Comparison of ENCODE assay signal across 22 cellular contexts in the genomic region with DNA sequence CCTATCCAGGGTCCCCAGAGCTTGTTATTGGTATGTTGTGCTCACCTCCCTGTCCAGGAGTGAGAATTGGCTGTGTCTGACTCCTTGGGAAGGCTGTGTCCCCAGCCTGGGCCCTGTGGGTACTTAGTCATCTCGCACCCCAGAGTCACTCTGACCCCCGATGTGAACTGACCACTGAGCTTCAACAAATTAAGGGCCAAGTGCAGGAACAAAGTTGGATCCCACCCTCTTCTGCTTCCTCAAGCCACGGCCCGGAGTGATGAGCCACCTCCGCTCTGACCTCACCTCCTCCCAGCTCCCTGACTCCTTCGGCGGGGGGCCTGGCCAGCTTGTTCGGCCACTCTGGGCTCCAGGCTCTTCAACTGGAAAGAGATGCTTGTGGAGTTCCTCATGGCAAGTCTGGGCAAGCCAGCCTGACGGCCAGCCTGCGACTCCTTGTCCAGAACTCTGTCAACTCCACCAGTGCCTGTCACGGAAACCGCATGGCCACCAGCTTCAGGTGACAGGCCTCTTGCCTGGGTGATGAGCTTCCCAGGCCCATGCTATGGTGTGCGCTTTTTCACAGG. TPM values are rescaled to one million over a fixed set of nuclear protein-coding genes. Genes with fewer than 3 reads are reported as not detected.
DNase-seq lines count a peak whose midpoint lies in the region; ATAC-seq and TF ChIP-seq lines count a peak whose summit lies in the region.
"Had no signal": no experiment of that assay in that cellular context is flagged by ENCODE, and none has a peak within 500 bp of the region (broad histone marks: within the 10 kb centered on the region; RNA-seq: fewer than 3 reads in every experiment).

No MANE protein-coding gene starts in this region.

- no peaks in the 10 kb centered on the region for H4K20me1 ChIP-seq in osteoblast (ENCODE audit: insufficient read depth, low read length)

- no peak overlapping the region for H3K4me3 ChIP-seq in left ventricle myocardium inferior
- H3K4me3 ChIP-seq in epithelial cell of esophagus (ENCODE audit: low read length), result no peak overlapping the region
- H3K4me3 ChIP-seq in osteoblast (ENCODE audit: insufficient read depth, low read length), result no peak overlapping the region
- H3K4me3 ChIP-seq in H7 (ENCODE audit: insufficient read depth, low read depth, low read length), result no peak overlapping the region
- H3K4me3 ChIP-seq: heart right ventricle, K562, skin epidermis, thoracic aorta had no signal

- H3K36me3 ChIP-seq in left ventricle myocardium inferior (no peaks in the 10 kb centered on the region), osteoblast (ENCODE audit: insufficient read depth, low read length) (no peaks in the 10 kb centered on the region), H7 (replicated peaks; ENCODE audit: control insufficient read depth, insufficient read depth, low read length) (no peaks in the 10 kb centered on the region)
- H3K36me3 ChIP-seq: heart right ventricle, thoracic aorta had no signal

- no peak for ATAC-seq in left cardiac atrium
- ATAC-seq: activated CD8-positive, alpha-beta T cell treated with anti-CD3 and anti-CD28 coated beads for 36 hours; activated naive CD8-positive, alpha-beta T cell treated with anti-CD3 and anti-CD28 coated beads, Interleukin-2, amount 50 U/mL, for 24 hours; activated T-cell treated with anti-CD3 and anti-CD28 coated beads, Interleukin-2, amount 50 U/mL, for 72 hours; K562 had no signal

- TF ChIP-seq CTCF in left ventricle myocardium inferior (IDR thresholded peaks at IDR 0.05; ENCODE audit: borderline replicate concordance) (no peak), epithelial cell of esophagus (IDR thresholded peaks at IDR 0.05; ENCODE audit: insufficient read depth, low read depth, low read length, missing control alignments) (no peak), osteoblast (IDR thresholded peaks at IDR 0.05; ENCODE audit: extremely low read depth, low read depth, low read length) (no peak)

- H3K27ac ChIP-seq in left ventricle myocardium inferior (replicated peaks), result no peak overlapping the region
- no peak overlapping the region for H3K27ac ChIP-seq in osteoblast (ENCODE audit: low read depth, low read length)

- DNase-seq in left ventricle myocardium inferior (peak; percentile 13), left cardiac atrium (no peak), epithelial cell of esophagus (ENCODE audit: low read depth) (peak; percentile 76), osteoblast (ENCODE audit: insufficient read length, low spot score, missing footprints) (peak; percentile 23), hepatic stellate cell (ENCODE audit: low spot score) (no peak), SKM-1 treated with dmso at 0.1 percent for 144 hours (lab: John Stamatoyannopoulos, UW; ENCODE audit: unreplicated experiment) (no peak), OCI-M2 (lab: John Stamatoyannopoulos, UW; ENCODE audit: unreplicated experiment) (no peak), H7 (no peak)
- DNase-seq: activated CD8-positive, alpha-beta T cell treated with anti-CD3 and anti-CD28 coated beads for 36 hours; activated naive CD8-positive, alpha-beta T cell treated with anti-CD3 and anti-CD28 coated beads, Interleukin-2, amount 50 U/mL, for 24 hours; activated T-cell treated with anti-CD3 and anti-CD28 coated beads, Interleukin-2, amount 50 U/mL, for 72 hours; C1 segment of cervical spinal cord; heart right ventricle; NCI-H748 treated with DMSO at 0.1 percent for 48 hours; stimulated activated CD4-positive, alpha-beta T cell treated with anti-CD3 and anti-CD28 coated beads, Interleukin-4, amount 100 ng/mL, for 4 hours had no signal

- H3K79me2 ChIP-seq in osteoblast (ENCODE audit: insufficient read depth, low read length), result no peaks in the 10 kb centered on the region

- intact Hi-C loops in left ventricle myocardium inferior (cut with micrococcal nuclease) (no loop called here), left cardiac atrium (cut with DNase I) (no loop called here)

- H3K4me1 ChIP-seq in left ventricle myocardium inferior (peaks cover 28% of the 10 kb centered on the region), osteoblast (ENCODE audit: insufficient read depth, low read length) (peaks cover 17% of the 10 kb centered on the region)

- H3K4me2 ChIP-seq in osteoblast (ENCODE audit: insufficient read depth, low read length), result no peak overlapping the region

- H3K9me3 ChIP-seq in left ventricle myocardium inferior (replicated peaks), result no peaks in the 10 kb centered on the region
- no peaks in the 10 kb centered on the region for H3K9me3 ChIP-seq in osteoblast (ENCODE audit: low read depth, low read length)
- H3K9me3 ChIP-seq: heart right ventricle, thoracic aorta had no signal

- H3K27me3 ChIP-seq in left ventricle myocardium inferior (ENCODE audit: low read depth), result no peaks in the 10 kb centered on the region
- no peaks in the 10 kb centered on the region for H3K27me3 ChIP-seq in osteoblast (ENCODE audit: insufficient read depth, low read length)
- H3K27me3 ChIP-seq in H7 (ENCODE audit: control insufficient read depth, insufficient read depth, low read length), result no peaks in the 10 kb centered on the region
- H3K27me3 ChIP-seq: heart right ventricle had no signal

- no peak overlapping the region for H2AFZ ChIP-seq in osteoblast (ENCODE audit: low read length)

RNA-seq across cellular contexts. Expression of a gene that starts 22.3 kb away (rescaled TPM):
- total RNA-seq in left ventricle myocardium inferior (350 TPM), left cardiac atrium (100 to 1,000 TPM; 247 to 329 TPM), osteoblast (120 and 149 TPM in 2 replicates)
- total RNA-seq in H7 (2014; rRNA removed; shearing (Covaris generic)), result 70.2 and 73.9 TPM in 2 replicates

RNA-seq across cellular contexts. Expression of a gene that starts 48.1 kb away (rescaled TPM):
- total RNA-seq in left ventricle myocardium inferior (not detected), left cardiac atrium (not detected), osteoblast (not detected in 2 replicates)
- total RNA-seq in H7 (2014; rRNA removed; shearing (Covaris generic)), result 0.21 TPM in 1 of 2 replicates, not detected in the other
- total RNA-seq: A673; activated CD8-positive, alpha-beta T cell treated with anti-CD3 and anti-CD28 coated beads for 36 hours; activated T-cell treated with anti-CD3 and anti-CD28 coated beads, Interleukin-2, amount 50 U/mL, for 72 hours; cardiac septum; fibroblast of lung; heart right ventricle; K562; RPMI7951; thoracic aorta had no signal

Comparison
In these comparisons a context has a peak if more than half of its experiments do, and no peak if none do; other contexts are left out.
1. DNase-seq: peak in left ventricle myocardium inferior (single experiment), epithelial cell of esophagus (single experiment) and osteoblast (single experiment); none in left cardiac atrium (single experiment), hepatic stellate cell (single experiment), SKM-1 treated with dmso at 0.1 percent for 144 hours (single experiment), OCI-M2 (single experiment) and H7 (single experiment).